8 cellular contexts compared by ENCODE assay signal in the genomic region with DNA sequence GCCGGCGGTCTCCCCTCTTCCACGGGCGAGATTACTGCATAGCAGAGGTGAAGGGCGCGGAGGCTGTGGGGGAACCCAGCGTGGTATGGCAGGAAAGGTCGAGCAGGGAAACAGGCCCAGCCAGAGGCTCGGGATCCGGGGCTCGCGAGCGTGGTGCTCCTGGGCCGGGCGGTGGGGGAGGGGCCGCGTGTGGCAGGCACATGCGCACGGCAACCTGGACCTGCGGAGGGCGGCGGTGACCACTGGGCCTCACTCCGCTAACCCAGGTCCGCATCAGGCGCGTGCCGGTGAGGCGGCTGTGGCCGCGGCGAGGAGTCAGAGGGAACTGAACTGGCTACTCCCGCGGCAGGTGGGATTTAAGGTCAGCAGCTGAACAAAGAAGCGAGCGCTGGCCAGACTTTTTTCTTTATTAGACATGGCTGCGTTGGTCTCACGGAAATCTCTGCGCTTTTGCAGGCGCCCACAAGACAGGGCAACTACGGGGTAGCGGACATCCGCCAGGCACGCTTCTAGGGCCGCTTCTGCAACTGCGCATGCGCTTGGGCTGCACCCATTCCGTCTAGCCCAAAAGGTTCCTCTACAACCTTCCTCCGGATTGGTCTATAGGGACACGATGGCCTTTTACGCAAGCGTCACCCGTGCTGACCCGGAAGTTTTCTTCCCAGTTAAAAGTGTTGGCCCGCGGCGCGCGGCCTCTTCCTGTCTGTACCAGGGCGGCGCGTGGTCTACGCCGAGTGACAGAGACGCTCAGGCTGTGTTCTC. TPM values are rescaled to one million over a fixed set of nuclear protein-coding genes. Genes with fewer than 3 reads are reported as not detected.
DNase-seq lines count a peak whose midpoint lies in the region; TF ChIP-seq lines count a peak whose summit lies in the region.

A gene (plus strand): TSS at position 694 of the 762 bp plus-strand sequence. CDS start 869 bp downstream, outside the sequence.

- peak in 2 of 4 donors; percentile 33 to 46 for TF ChIP-seq POLR2A in stomach (IDR thresholded peaks at IDR 0.05)

- peak within 1 kb of the TSS; percentile 74 for H2AFZ ChIP-seq in MM.1S (ENCODE audit: low read length)
- H2AFZ ChIP-seq in neural cell (ENCODE audit: low read depth, low read length): peak within 1 kb of the TSS; percentile 78

- H3K4me2 ChIP-seq in MM.1S (ENCODE audit: low read depth, low read length) (peak within 1 kb of the TSS; percentile 90), neural cell (ENCODE audit: low read length) (peak within 1 kb of the TSS; percentile 91)

- H3K4me1 ChIP-seq in ES-I3 (ENCODE audit: insufficient read depth, low read length): peaks cover 7% of the 10 kb centered on the region; the same call in 1 of the 2 replicates
- H3K4me1 ChIP-seq in HAP-1: peaks cover 18% of the 10 kb centered on the region
- H3K4me1 ChIP-seq in MM.1S (ENCODE audit: low read length): peaks cover 12% of the 10 kb centered on the region; the same call in 1 of the 2 replicates
- H3K4me1 ChIP-seq in stomach: peaks cover 27 to 69% (median 55%) of the 10 kb centered on the region in 4 donors

- in situ Hi-C loops in HAP-1 (cut with MboI; ENCODE audit: low sequenced_read_pairs): no loop called here

- H3K9me2 ChIP-seq in MM.1S (replicated peaks; ENCODE audit: insufficient read depth, low read length) (no peaks in the 10 kb centered on the region), neural cell (ENCODE audit: insufficient read depth, low read length) (no peaks in the 10 kb centered on the region)

- TF ChIP-seq EP300 in neural cell (conservative IDR thresholded peaks at IDR 0.05; ENCODE audit: poor library complexity, severe bottlenecking) (peak; percentile 20), stomach (IDR thresholded peaks at IDR 0.05) (no peak)

- H3K36me3 ChIP-seq in ES-I3 (ENCODE audit: insufficient read depth, low read length) (peaks cover 19% of the 10 kb centered on the region), HAP-1 (replicated peaks) (peaks cover 47% of the 10 kb centered on the region), MM.1S (replicated peaks; ENCODE audit: insufficient read depth, low read length) (peaks cover 10% of the 10 kb centered on the region; the same call in 1 of the 2 replicates), neural cell (ENCODE audit: insufficient read depth, low read length) (no peaks in the 10 kb centered on the region), stomach (peaks cover 21 to 39% (median 38%) of the 10 kb centered on the region in 4 donors)

- peak within 1 kb of the TSS; percentile 90 for H3K9ac ChIP-seq in ES-I3 (ENCODE audit: low read depth, low read length)
- peak within 1 kb of the TSS; percentile 84 for H3K9ac ChIP-seq in MM.1S (ENCODE audit: low read length)
- peak within 1 kb of the TSS; percentile 92 for H3K9ac ChIP-seq in neural cell (ENCODE audit: low read length)

- H3K27ac ChIP-seq in MM.1S (ENCODE audit: low read length) (peak within 1 kb of the TSS; percentile 83; the same call in 1 of the 2 replicates), neural cell (ENCODE audit: low read length) (peak within 1 kb of the TSS; percentile 95), stomach (peak within 1 kb of the TSS; percentile 93 to 98 (median 97))

- intact Hi-C loops in stomach (cut with DNase I; ENCODE audit: low total_unique reads): no loop called here

- no peaks in the 10 kb centered on the region for H4K20me1 ChIP-seq in MM.1S (ENCODE audit: insufficient read depth, low read length)
- H4K20me1 ChIP-seq in neural cell (ENCODE audit: insufficient read depth): no peaks in the 10 kb centered on the region

- H3F3A ChIP-seq in MM.1S (ENCODE audit: insufficient read depth, low read length) (peaks cover 3% of the 10 kb centered on the region; the same call in 1 of the 2 replicates), neural cell (ENCODE audit: insufficient read depth, low read length, poor library complexity, severe bottlenecking) (peaks cover 4% of the 10 kb centered on the region)

- H3K27me3 ChIP-seq in HAP-1 (ENCODE audit: low read depth) (no peaks in the 10 kb centered on the region), MM.1S (replicated peaks; ENCODE audit: insufficient read depth, low read length) (no peaks in the 10 kb centered on the region), neural cell (ENCODE audit: insufficient read depth, low read depth, low read length) (no peaks in the 10 kb centered on the region), stomach (no peaks in the 10 kb centered on the region)

- peak; percentile 27 for TF ChIP-seq RAD21 in neural cell (conservative IDR thresholded peaks at IDR 0.05)

- peak within 1 kb of the TSS; percentile 92 for H3K4me3 ChIP-seq in HAP-1
- peak within 1 kb of the TSS; percentile 87 for H3K4me3 ChIP-seq in MM.1S (ENCODE audit: low read length)
- peak within 1 kb of the TSS; percentile 84 for H3K4me3 ChIP-seq in fibroblast of villous mesenchyme (ENCODE audit: low read depth, low read length)
- peak within 1 kb of the TSS; percentile 77 for H3K4me3 ChIP-seq in neural cell (ENCODE audit: low read length)
- H3K4me3 ChIP-seq in stomach: peak within 1 kb of the TSS; percentile 56 to 98 (median 87)

- H3K9me3 ChIP-seq in ES-I3 (ENCODE audit: control insufficient read depth, insufficient read depth, low read length) (no peaks in the 10 kb centered on the region), HAP-1 (no peaks in the 10 kb centered on the region), MM.1S (replicated peaks; ENCODE audit: insufficient read depth, low read length) (no peaks in the 10 kb centered on the region), neural cell (ENCODE audit: low read length) (no peaks in the 10 kb centered on the region), stomach (no peaks in the 10 kb centered on the region)

- no peak for TF ChIP-seq CTCF in MM.1S (IDR thresholded peaks at IDR 0.05; ENCODE audit: low read length)
- TF ChIP-seq CTCF in fibroblast of villous mesenchyme (IDR thresholded peaks at IDR 0.05; ENCODE audit: insufficient read depth, low read depth, low read length): no peak
- TF ChIP-seq CTCF in neural cell (IDR thresholded peaks at IDR 0.05; ENCODE audit: poor library complexity, severe bottlenecking): no peak
- no peak for TF ChIP-seq CTCF in stomach (IDR thresholded peaks at IDR 0.05)

- H3K79me2 ChIP-seq in MM.1S (ENCODE audit: low read length) (peaks cover 30% of the 10 kb centered on the region), neural cell (replicated peaks; ENCODE audit: insufficient read depth, low read length) (peaks cover 20% of the 10 kb centered on the region)

- 0 to 1% (median 0%) methylated on average over 42 to 64 of the region's 64 CpGs for WGBS in stomach, 5 donors

- peak; percentile 97 to 99 for DNase-seq in HAP-1 (ENCODE audit: low spot score in 2 of 2)
- DNase-seq in MM.1S: peak; percentile 98
- peak; percentile 76 for DNase-seq in SIG-M5 (lab: John Stamatoyannopoulos, UW)
- peak; percentile 84 for DNase-seq in activated gamma-delta T cell (lab: John Stamatoyannopoulos, UW)
- DNase-seq in fibroblast of villous mesenchyme (ENCODE audit: low read depth): peak; percentile 99
- DNase-seq in stomach: peak; percentile 96

TF ChIP-seq in neural cell, 6 proteins besides CTCF, POLR2A, EP300 and RAD21:
- TF ChIP-seq POLR2AphosphoS5 (IDR thresholded peaks at IDR 0.05): peak; percentile 96
- peak; percentile 98 for TF ChIP-seq MXI1 (conservative IDR thresholded peaks at IDR 0.05; ENCODE audit: poor library complexity, severe bottlenecking)
- TF ChIP-seq TAF1 (IDR thresholded peaks at IDR 0.05; ENCODE audit: low read depth): peak; percentile 99
- TF ChIP-seq, protein P1, sequence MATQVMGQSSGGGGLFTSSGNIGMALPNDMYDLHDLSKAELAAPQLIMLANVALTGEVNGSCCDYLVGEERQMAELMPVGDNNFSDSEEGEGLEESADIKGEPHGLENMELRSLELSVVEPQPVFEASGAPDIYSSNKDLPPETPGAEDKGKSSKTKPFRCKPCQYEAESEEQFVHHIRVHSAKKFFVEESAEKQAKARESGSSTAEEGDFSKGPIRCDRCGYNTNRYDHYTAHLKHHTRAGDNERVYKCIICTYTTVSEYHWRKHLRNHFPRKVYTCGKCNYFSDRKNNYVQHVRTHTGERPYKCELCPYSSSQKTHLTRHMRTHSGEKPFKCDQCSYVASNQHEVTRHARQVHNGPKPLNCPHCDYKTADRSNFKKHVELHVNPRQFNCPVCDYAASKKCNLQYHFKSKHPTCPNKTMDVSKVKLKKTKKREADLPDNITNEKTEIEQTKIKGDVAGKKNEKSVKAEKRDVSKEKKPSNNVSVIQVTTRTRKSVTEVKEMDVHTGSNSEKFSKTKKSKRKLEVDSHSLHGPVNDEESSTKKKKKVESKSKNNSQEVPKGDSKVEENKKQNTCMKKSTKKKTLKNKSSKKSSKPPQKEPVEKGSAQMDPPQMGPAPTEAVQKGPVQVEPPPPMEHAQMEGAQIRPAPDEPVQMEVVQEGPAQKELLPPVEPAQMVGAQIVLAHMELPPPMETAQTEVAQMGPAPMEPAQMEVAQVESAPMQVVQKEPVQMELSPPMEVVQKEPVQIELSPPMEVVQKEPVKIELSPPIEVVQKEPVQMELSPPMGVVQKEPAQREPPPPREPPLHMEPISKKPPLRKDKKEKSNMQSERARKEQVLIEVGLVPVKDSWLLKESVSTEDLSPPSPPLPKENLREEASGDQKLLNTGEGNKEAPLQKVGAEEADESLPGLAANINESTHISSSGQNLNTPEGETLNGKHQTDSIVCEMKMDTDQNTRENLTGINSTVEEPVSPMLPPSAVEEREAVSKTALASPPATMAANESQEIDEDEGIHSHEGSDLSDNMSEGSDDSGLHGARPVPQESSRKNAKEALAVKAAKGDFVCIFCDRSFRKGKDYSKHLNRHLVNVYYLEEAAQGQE (IDR thresholded peaks at IDR 0.05; ENCODE audit: borderline replicate concordance): peak; percentile 98
- no peak for TF ChIP-seq SMC3 (conservative IDR thresholded peaks at IDR 0.05; ENCODE audit: poor library complexity)
- TF ChIP-seq EZH2 (IDR thresholded peaks at IDR 0.05; ENCODE audit: borderline replicate concordance, insufficient read depth, low read length, poor library complexity, severe bottlenecking): no peak

RNA-seq across cellular contexts. Expression of the gene that starts here (rescaled TPM):
- total RNA-seq in fibroblast of villous mesenchyme: 1,142 and 1,183 TPM in 2 replicates
- polyA plus RNA-seq in neural cell: 1,461 and 1,514 TPM in 2 replicates
- 609 and 649 TPM in 2 replicates for polyA minus RNA-seq in neural cell
- 1,000 to 10,000 TPM in 3 of 5 donors, 100 to 1,000 TPM in 2; 801 to 1,605 (median 1,501) TPM for total RNA-seq in stomach
- 1,000 to 10,000 TPM; 1,495 to 2,322 (median 1,503) TPM for polyA plus RNA-seq in stomach

Comparison
In these comparisons a context has a peak if more than half of its experiments do, and no peak if none do; other contexts are left out.
1. Peak in every context shown above with its lines: DNase-seq, H3K4me3 ChIP-seq and H3K27ac ChIP-seq.